Comparison of ENCODE assay signal across 14 cellular contexts in the genomic region with DNA sequence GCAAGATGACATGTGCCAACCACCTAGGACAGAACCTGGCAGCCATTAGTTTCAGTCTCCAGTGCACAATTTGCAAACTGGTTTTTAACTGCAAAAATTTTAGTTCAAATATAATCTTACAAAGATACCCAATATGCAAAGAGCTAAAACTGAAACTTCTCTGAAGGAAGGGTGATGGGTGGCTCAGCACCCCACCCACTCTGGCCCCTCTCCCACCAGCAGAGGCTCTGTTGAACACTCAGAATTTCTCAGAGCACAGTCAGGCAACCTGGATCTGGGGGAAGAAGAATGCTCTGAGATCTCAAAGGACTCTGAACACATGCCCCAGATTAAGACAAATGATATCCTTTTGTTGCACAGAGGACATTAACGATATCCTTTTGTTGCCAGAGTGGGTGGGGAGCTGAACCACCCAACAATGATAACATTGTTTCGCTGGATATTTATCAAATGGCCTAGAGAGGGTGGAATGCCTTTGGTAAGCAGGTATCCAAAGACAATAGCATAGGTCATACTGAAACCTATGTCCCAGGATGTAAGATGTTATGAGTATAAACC.
DNase-seq lines count a peak whose midpoint lies in the region; ATAC-seq and TF ChIP-seq lines count a peak whose summit lies in the region.
"Had no signal": no experiment of that assay in that cellular context is flagged by ENCODE, and none has a peak within 500 bp of the region (broad histone marks: within the 10 kb centered on the region; RNA-seq: fewer than 3 reads in every experiment).

No MANE protein-coding gene starts in this region.

- no peaks in the 10 kb centered on the region for H3K9me2 ChIP-seq in OCI-LY7 (ENCODE audit: insufficient read depth, low read length)

- no TSS peak for BruUV-seq in OCI-LY7 (replicated peaks; lab: Mats Ljungman, UMichigan)

- ATAC-seq in upper lobe of right lung (no peak), GM18858 (IDR thresholded peaks at IDR 0.05; ENCODE audit: unreplicated experiment) (no peak)
- ATAC-seq: Right ventricle myocardium inferior had no signal

- H3K79me2 ChIP-seq in OCI-LY7 (ENCODE audit: insufficient read depth, low read depth, low read length): no peaks in the 10 kb centered on the region

- H3K27ac ChIP-seq in OCI-LY7 (ENCODE audit: low read depth, low read length, poor library complexity, severe bottlenecking): peak overlapping the region; percentile 87
- H3K27ac ChIP-seq in effector memory CD4-positive, alpha-beta T cell (ENCODE audit: insufficient read depth, low read length, poor library complexity, severe bottlenecking): peak overlapping the region; percentile 72
- H3K27ac ChIP-seq in upper lobe of right lung: peak overlapping the region; percentile 60
- H3K27ac ChIP-seq: epithelial cell of prostate, ovary had no signal

- POLR2A ChIA-PET in OCI-LY7 (lab: Charles Lee): interaction anchor here (1.0 to 4.8 kb wide), 15 partner anchors 11 to 879 kb away, joined by 3 to 31 read pairs (median 6); partner anchors contain the start of genes LCLAT1 and YPEL5

- H4K20me1 ChIP-seq in OCI-LY7 (ENCODE audit: insufficient read depth, low read length): no peaks in the 10 kb centered on the region

- H3K27me3 ChIP-seq in effector memory CD4-positive, alpha-beta T cell (replicated peaks; ENCODE audit: control insufficient read depth, insufficient read depth, low read length, poor library complexity, severe bottlenecking): no peaks in the 10 kb centered on the region
- H3K27me3 ChIP-seq in upper lobe of right lung: no peaks in the 10 kb centered on the region
- H3K27me3 ChIP-seq: BE2C, ovary had no signal

- no peaks in the 10 kb centered on the region for H3K9me3 ChIP-seq in OCI-LY7 (ENCODE audit: low read length)
- no peaks in the 10 kb centered on the region for H3K9me3 ChIP-seq in effector memory CD4-positive, alpha-beta T cell (ENCODE audit: control insufficient read depth, low read length)
- H3K9me3 ChIP-seq in upper lobe of right lung: no peaks in the 10 kb centered on the region
- H3K9me3 ChIP-seq: BE2C, ovary had no signal

- peak; percentile 16 for DNase-seq in stimulated activated CD4-positive, alpha-beta T cell treated with anti-CD3 and anti-CD28 coated beads, Interleukin-4, amount 100 ng/mL, for 1 hour
- no peak for DNase-seq in stimulated activated CD4-positive, alpha-beta T cell treated with anti-CD3 and anti-CD28 coated beads, Interleukin-12 subunit alpha, Interleukin-12 subunit beta, amount 100 ng/mL, for 4 hours
- DNase-seq in OCI-LY7 (ENCODE audit: low spot score) (no peak), upper lobe of right lung (no peak), hepatic stellate cell (ENCODE audit: low spot score) (no peak), C1 segment of cervical spinal cord (lab: John Stamatoyannopoulos, UW) (no peak)
- no peak for DNase-seq in effector memory CD4-positive, alpha-beta T cell
- DNase-seq: BE2C, caudate nucleus, NCI-H1694, ovary had no signal

- no peaks in the 10 kb centered on the region for H3K36me3 ChIP-seq in OCI-LY7 (ENCODE audit: insufficient read depth, low read length)
- H3K36me3 ChIP-seq in effector memory CD4-positive, alpha-beta T cell (ENCODE audit: control insufficient read depth, insufficient read depth, low read length): no peaks in the 10 kb centered on the region
- no peaks in the 10 kb centered on the region for H3K36me3 ChIP-seq in upper lobe of right lung
- H3K36me3 ChIP-seq: BE2C, ovary had no signal

- TF ChIP-seq CTCF in OCI-LY7 (conservative IDR thresholded peaks at IDR 0.05; ENCODE audit: low read length) (0 out of 2 replicates have a peak, but pooled peaks have one; percentile 7), upper lobe of right lung (IDR thresholded peaks at IDR 0.05) (no peak)

- intact Hi-C loops in OCI-LY7 (cut with micrococcal nuclease; ENCODE audit: unreplicated experiment) (loop anchor here (1.0 to 5.0 kb wide), 8 partner anchors 69 to 376 kb away; partner anchors contain the start of genes LCLAT1 and YPEL5), upper lobe of right lung (cut with DNase I) (no loop called here)

- peak overlapping the region; percentile 48 for H3K4me3 ChIP-seq in OCI-LY7 (ENCODE audit: low read depth, low read length, poor library complexity, severe bottlenecking)
- peak overlapping the region; percentile 11 for H3K4me3 ChIP-seq in effector memory CD4-positive, alpha-beta T cell (ENCODE audit: insufficient read depth, low read depth, low read length, poor library complexity, severe bottlenecking)
- no peak overlapping the region for H3K4me3 ChIP-seq in upper lobe of right lung
- H3K4me3 ChIP-seq: ovary had no signal

- H2AFZ ChIP-seq in OCI-LY7 (ENCODE audit: low read length): peak overlapping the region; percentile 96; the same call in 1 of the 2 replicates

- H3K4me1 ChIP-seq in OCI-LY7 (ENCODE audit: insufficient read depth, low read length, poor library complexity, severe bottlenecking) (peaks cover 37% of the 10 kb centered on the region), upper lobe of right lung (peaks cover 19% of the 10 kb centered on the region)
- peaks cover 59% of the 10 kb centered on the region for H3K4me1 ChIP-seq in effector memory CD4-positive, alpha-beta T cell (ENCODE audit: control insufficient read depth, insufficient read depth, low read length, poor library complexity, severe bottlenecking)

- CTCF ChIA-PET in OCI-LY7 (lab: Charles Lee; ENCODE audit: unreplicated experiment): interaction anchor here (0.8 to 2.1 kb wide), 4 partner anchors 49 to 376 kb away, joined by 3 to 9 read pairs (median 4); no protein-coding TSS in a partner anchor

- peak overlapping the region; percentile 79 for H3K4me2 ChIP-seq in OCI-LY7 (ENCODE audit: low read length)
